In genomic region chr3:49786357-49787181, GRCh38 we compare ENCODE assay signal across 8 cellular contexts. TPM values are rescaled to one million over a fixed set of nuclear protein-coding genes. Genes with fewer than 3 reads are reported as not detected.
DNase-seq lines count a peak whose midpoint lies in the region; ATAC-seq and TF ChIP-seq lines count a peak whose summit lies in the region.

IP6K1 (minus strand) TSS chr3:49786542; CDS start chr3:49748040, 38,502 bp downstream.

- TF ChIP-seq EP300 in tibial nerve (IDR thresholded peaks at IDR 0.05): peak; percentile 92 to 97

- TF ChIP-seq CTCF in GM12875 (IDR thresholded peaks at IDR 0.05; ENCODE audit: borderline replicate concordance, insufficient read depth, low read depth, low read length): no peak
- no peak for TF ChIP-seq CTCF in cardiac muscle cell (IDR thresholded peaks at IDR 0.05; ENCODE audit: low read depth, low read length)
- no peak for TF ChIP-seq CTCF in parathyroid adenoma (IDR thresholded peaks at IDR 0.05)
- TF ChIP-seq CTCF in tibial nerve (IDR thresholded peaks at IDR 0.05): peak in 2 of 5 experiments; percentile 49 to 54

- H2AFZ ChIP-seq in parathyroid adenoma: peak within 1 kb of the TSS; percentile 99

- H3K4me2 ChIP-seq in parathyroid adenoma (ENCODE audit: low read length): peak within 1 kb of the TSS; percentile 91

- 6 to 9% methylated on average over 28 to 54 of the region's 55 CpGs for WGBS in tibial nerve, 2 donors

- ATAC-seq in HG02798 (IDR thresholded peaks at IDR 0.05; ENCODE audit: poor library complexity, unreplicated experiment): peak; percentile 99

- H3K9me3 ChIP-seq in adipocyte (ENCODE audit: control insufficient read depth, low read length) (no peaks in the 10 kb centered on the region), cardiac muscle cell (ENCODE audit: low read depth) (no peaks in the 10 kb centered on the region), parathyroid adenoma (ENCODE audit: control insufficient read depth, low read length) (no peaks in the 10 kb centered on the region), tibial nerve (no peaks in the 10 kb centered on the region)

- H3K4me1 ChIP-seq in adipocyte (ENCODE audit: control insufficient read depth, insufficient read depth, low read length) (peaks cover 16% of the 10 kb centered on the region), cardiac muscle cell (ENCODE audit: low read depth) (peaks cover 13% of the 10 kb centered on the region), parathyroid adenoma (peaks cover 12% of the 10 kb centered on the region), tibial nerve (peaks cover 0 to 46% (median 23%) of the 10 kb centered on the region in 4 donors)

- H3K36me3 ChIP-seq in adipocyte (ENCODE audit: control insufficient read depth, insufficient read depth, low read length, severe bottlenecking) (peaks cover 2% of the 10 kb centered on the region), cardiac muscle cell (no peaks in the 10 kb centered on the region), parathyroid adenoma (ENCODE audit: control insufficient read depth, insufficient read depth, low read length) (no peaks in the 10 kb centered on the region), tibial nerve (peaks cover 0 to 17% (median 0%) of the 10 kb centered on the region in 3 donors)

- H3K79me2 ChIP-seq in parathyroid adenoma: peaks cover 29% of the 10 kb centered on the region

- TF ChIP-seq POLR2A in tibial nerve (IDR thresholded peaks at IDR 0.05): peak; percentile 79 to 91

- H3K9ac ChIP-seq in adipocyte (ENCODE audit: low read length): peak within 1 kb of the TSS; percentile 90
- peak within 1 kb of the TSS; percentile 70 for H3K9ac ChIP-seq in parathyroid adenoma

- H3K4me3 ChIP-seq in GM12875 (ENCODE audit: low read depth, low read length) (peak within 1 kb of the TSS; percentile 85), adipocyte (ENCODE audit: low read length) (peak within 1 kb of the TSS; percentile 85), cardiac muscle cell (peak within 1 kb of the TSS; percentile 54), parathyroid adenoma (ENCODE audit: low read depth, low read length) (peak within 1 kb of the TSS; percentile 98), tibial nerve (peak within 1 kb of the TSS; percentile 88 to 97 (median 96))

- peak within 1 kb of the TSS; percentile 91 for H3K27ac ChIP-seq in cardiac muscle cell
- peak within 1 kb of the TSS; percentile 86 for H3K27ac ChIP-seq in parathyroid adenoma
- H3K27ac ChIP-seq in tibial nerve: peak within 1 kb of the TSS; percentile 96 to 99 (median 98)

- H3K27me3 ChIP-seq in adipocyte (replicated peaks; ENCODE audit: control insufficient read depth, insufficient read depth, low read length) (no peaks in the 10 kb centered on the region), cardiac muscle cell (no peaks in the 10 kb centered on the region), parathyroid adenoma (ENCODE audit: control insufficient read depth, insufficient read depth, low read length) (no peaks in the 10 kb centered on the region), tibial nerve (no peaks in the 10 kb centered on the region)

- peak; percentile 92 for DNase-seq in NCI-H1436 (lab: John Stamatoyannopoulos, UW)
- peak; percentile 100 for DNase-seq in T follicular helper cell (ENCODE audit: low read depth)
- peak; percentile 100 for DNase-seq in adipocyte (ENCODE audit: low read depth)
- DNase-seq in cardiac muscle cell (ENCODE audit: low read depth in 1 of 2, low spot score in 1 of 2): peak; percentile 100
- DNase-seq in tibial nerve (ENCODE audit: low spot score in 2 of 2): peak; percentile 100

RNA-seq across cellular contexts. Expression of gene IP6K1, which starts in this region (rescaled TPM):
- 40.3 and 44.4 TPM in 2 replicates for total RNA-seq in cardiac muscle cell
- 24.4 and 30.1 TPM in 2 replicates for polyA plus RNA-seq in cardiac muscle cell
- total RNA-seq in tibial nerve: 10 to 100 TPM; 43.2 to 77.5 (median 50.7) TPM

Comparison
In these comparisons a context has a peak if more than half of its experiments do, and no peak if none do; other contexts are left out.
1. Peak in every context shown above with its lines: DNase-seq, ATAC-seq, H3K4me3 ChIP-seq and H3K27ac ChIP-seq.